19 cellular contexts compared by ENCODE assay signal in the genomic region with DNA sequence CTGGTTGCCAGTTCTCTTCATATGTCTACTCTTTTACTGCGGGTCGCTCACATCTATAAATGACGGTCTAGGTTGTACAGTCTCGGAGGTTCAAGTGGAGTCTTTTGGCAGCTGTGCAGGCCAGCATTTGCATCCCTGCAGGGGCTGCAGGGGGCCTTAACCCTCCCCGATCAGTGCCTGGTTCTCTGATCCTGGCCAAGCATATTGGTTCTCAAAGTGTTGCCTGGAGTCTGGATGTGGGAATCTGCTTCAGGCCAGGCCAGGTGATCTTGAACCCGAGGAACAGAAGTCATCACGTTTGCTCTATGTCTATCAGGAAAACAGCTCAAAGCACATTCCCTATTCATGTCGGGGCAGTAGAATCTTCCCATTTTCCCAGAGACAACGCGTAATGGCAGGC. TPM values are rescaled to one million over a fixed set of nuclear protein-coding genes. Genes with fewer than 3 reads are reported as not detected.
DNase-seq lines count a peak whose midpoint lies in the region; ATAC-seq and TF ChIP-seq lines count a peak whose summit lies in the region.
"Had no signal": no experiment of that assay in that cellular context is flagged by ENCODE, and none has a peak within 500 bp of the region (broad histone marks: within the 10 kb centered on the region; RNA-seq: fewer than 3 reads in every experiment).

No MANE protein-coding gene starts in this region.

- TF ChIP-seq POLR2A in thyroid gland (IDR thresholded peaks at IDR 0.05): no peak

- H3K4me3 Mint-ChIP-seq in central memory CD8-positive, alpha-beta T cell: no peak overlapping the region
- H3K4me3 Mint-ChIP-seq: CD8-positive, alpha-beta memory T cell had no signal

- H3K27ac ChIP-seq in SK-N-SH (ENCODE audit: low read depth in 2 of 2, low read length in 1 of 2) (peak overlapping the region in 1 of 2 experiments; percentile 85; a peak in 2 of 4 replicates), mesenchymal stem cell (ENCODE audit: low read length, poor library complexity, severe bottlenecking) (peak overlapping the region; percentile 93), thyroid gland (peak overlapping the region; percentile 72 to 83 (median 78))
- H3K27ac ChIP-seq: 22Rv1, BLaER1 had no signal

- H3K36me3 ChIP-seq in SK-N-SH (replicated peaks in 1 of 2; ENCODE audit: control insufficient read depth in 1 of 2, insufficient read depth in 2 of 2, low read length in 1 of 2): no peaks in the 10 kb centered on the region
- H3K36me3 ChIP-seq in mesenchymal stem cell (ENCODE audit: control insufficient read depth in 1 of 2, insufficient read depth in 2 of 2, low read depth in 1 of 2, low read length in 2 of 2): no peaks in the 10 kb centered on the region
- H3K36me3 ChIP-seq in thyroid gland: no peaks in the 10 kb centered on the region
- H3K36me3 ChIP-seq in BE2C: no peaks in the 10 kb centered on the region
- H3K36me3 ChIP-seq: BLaER1 had no signal

- H2BK15ac ChIP-seq in mesenchymal stem cell (ENCODE audit: low read depth, poor library complexity, severe bottlenecking): no peak overlapping the region

- no peak for ATAC-seq in SK-N-SH treated with all-trans-retinoic acid at 6 μM for 48 hours
- no peak for ATAC-seq in central memory CD8-positive, alpha-beta T cell (replicated peaks; ENCODE audit: extremely low read depth, poor library complexity, severe bottlenecking)
- ATAC-seq in HG03045 (IDR thresholded peaks at IDR 0.05; ENCODE audit: unreplicated experiment): no peak
- ATAC-seq: HepG2 had no signal

- no peaks in the 10 kb centered on the region for H3K9me2 ChIP-seq in SK-N-SH

- H2AFZ ChIP-seq in SK-N-SH (ENCODE audit: low read depth) (no peak overlapping the region), mesenchymal stem cell (ENCODE audit: low read depth, low read length) (no peak overlapping the region)

- peaks cover 0 to 19% of the 10 kb centered on the region in 2 experiments; a peak in 2 of 4 replicates for H3K4me1 ChIP-seq in SK-N-SH (ENCODE audit: control insufficient read depth in 1 of 2, insufficient read depth in 2 of 2, low read depth in 1 of 2, low read length in 1 of 2)
- H3K4me1 ChIP-seq in mesenchymal stem cell (ENCODE audit: control insufficient read depth, insufficient read depth, low read depth, low read length): peaks cover 36% of the 10 kb centered on the region
- H3K4me1 ChIP-seq in thyroid gland: peaks cover 26 to 29% of the 10 kb centered on the region in 2 donors
- no peaks in the 10 kb centered on the region for H3K4me1 ChIP-seq in BE2C

- CTCF ChIA-PET in SK-N-SH (lab: Yijun Ruan, JAX): interaction anchor here (1.0 kb wide), 2 partner anchors 29 to 116 kb away, joined by 3 read pairs; no protein-coding TSS in a partner anchor

- H3K27ac Mint-ChIP-seq in central memory CD8-positive, alpha-beta T cell (ENCODE audit: low read depth): peak overlapping the region; percentile 26
- H3K27ac Mint-ChIP-seq: CD8-positive, alpha-beta memory T cell had no signal

- H3K79me1 ChIP-seq in mesenchymal stem cell (replicated peaks; ENCODE audit: low read length, poor library complexity, severe bottlenecking): peaks cover 20% of the 10 kb centered on the region

- no peak for TF ChIP-seq RAD21 in SK-N-SH (IDR thresholded peaks at IDR 0.05; ENCODE audit: low read length)

- peak overlapping the region; percentile 47 for H4K8ac ChIP-seq in mesenchymal stem cell (ENCODE audit: low read length)

- H2BK12ac ChIP-seq in mesenchymal stem cell (ENCODE audit: low read length in 2 of 2): peak overlapping the region; percentile 37 to 84

- H3K9ac ChIP-seq in SK-N-SH (no peak overlapping the region), mesenchymal stem cell (ENCODE audit: low read length) (no peak overlapping the region)
- H3K9ac ChIP-seq: BLaER1 had no signal

- H2BK120ac ChIP-seq in mesenchymal stem cell (ENCODE audit: low read depth, low read length): peak overlapping the region; percentile 62

- H4K91ac ChIP-seq in mesenchymal stem cell (ENCODE audit: low read length): peak overlapping the region; percentile 73

- TF ChIP-seq EP300 in SK-N-SH (IDR thresholded peaks at IDR 0.05; ENCODE audit: borderline replicate concordance in 1 of 2, low read depth in 1 of 2, low read length in 1 of 2): no peak

- H3K4ac ChIP-seq in mesenchymal stem cell (ENCODE audit: low read depth in 1 of 2, low read length in 2 of 2): no peak overlapping the region

- no peak overlapping the region for H3K14ac ChIP-seq in mesenchymal stem cell (ENCODE audit: low read length in 2 of 2)

- H3K9me3 ChIP-seq in SK-N-SH (no peaks in the 10 kb centered on the region), mesenchymal stem cell (ENCODE audit: control insufficient read depth, low read length) (no peaks in the 10 kb centered on the region), thyroid gland (no peaks in the 10 kb centered on the region), BE2C (no peaks in the 10 kb centered on the region)
- H3K9me3 ChIP-seq: BLaER1 had no signal

- no peaks in the 10 kb centered on the region for H4K20me1 ChIP-seq in SK-N-SH (ENCODE audit: insufficient read depth)
- H4K20me1 ChIP-seq: BLaER1 had no signal

- H3K79me2 ChIP-seq in SK-N-SH (ENCODE audit: insufficient read depth): no peaks in the 10 kb centered on the region

- peaks cover 9% of the 10 kb centered on the region for H3K9me3 Mint-ChIP-seq in central memory CD8-positive, alpha-beta T cell

- H3K4me3 ChIP-seq in SK-N-SH (ENCODE audit: low read depth in 2 of 2, low read length in 1 of 2) (no peak overlapping the region), mesenchymal stem cell (ENCODE audit: insufficient read depth in 1 of 2, low read depth in 1 of 2, low read length in 2 of 2) (no peak overlapping the region), thyroid gland (replicated peaks in 1 of 3) (no peak overlapping the region), BE2C (ENCODE audit: low read depth, low read length) (no peak overlapping the region)
- H3K4me3 ChIP-seq: BLaER1 had no signal

- no peaks in the 10 kb centered on the region for H3K27me3 ChIP-seq in SK-N-SH (ENCODE audit: insufficient read depth)
- no peaks in the 10 kb centered on the region for H3K27me3 ChIP-seq in mesenchymal stem cell (ENCODE audit: control insufficient read depth in 1 of 2, insufficient read depth in 1 of 2, low read length in 2 of 2)
- H3K27me3 ChIP-seq in thyroid gland: no peaks in the 10 kb centered on the region
- H3K27me3 ChIP-seq in BE2C: peaks cover 10% of the 10 kb centered on the region; the same call in 1 of the 2 replicates
- H3K27me3 ChIP-seq: BLaER1 had no signal

- POLR2A ChIA-PET in SK-N-SH (lab: Yijun Ruan, JAX): interaction anchor here (0.7 kb wide), 1 partner anchor 28 kb away, joined by 3 read pairs; no protein-coding TSS in a partner anchor

- no peak for DNase-seq in SK-N-SH
- DNase-seq in central memory CD8-positive, alpha-beta T cell (ENCODE audit: low spot score in 2 of 2): no peak
- DNase-seq in mesenchymal stem cell: no peak
- DNase-seq in thyroid gland: no peak
- no peak for DNase-seq in NCI-H1417 treated with DMSO at 0.1 percent for 48 hours (lab: John Stamatoyannopoulos, UW)
- DNase-seq in BE2C: no peak
- DNase-seq: CD8-positive, alpha-beta memory T cell; DND-41; MM.1S; NCI-H1092 treated with DMSO at 0.1 percent for 48 hours; NCI-H1694; NCI-H2227 treated with DMSO at 0.1 percent for 48 hours; NCI-H524; SHP77 had no signal

- peaks cover 15% of the 10 kb centered on the region for H3F3A ChIP-seq in SK-N-SH (replicated peaks; ENCODE audit: insufficient read depth)

- H3K18ac ChIP-seq in mesenchymal stem cell (ENCODE audit: low read depth in 1 of 2, low read length in 2 of 2): peak overlapping the region in 1 of 2 experiments; percentile 66

- peaks cover 26% of the 10 kb centered on the region for H3K27me3 Mint-ChIP-seq in central memory CD8-positive, alpha-beta T cell

- H3K23ac ChIP-seq in mesenchymal stem cell (ENCODE audit: low read length in 2 of 2): no peak overlapping the region

- peak overlapping the region; percentile 83 for H2BK5ac ChIP-seq in mesenchymal stem cell (ENCODE audit: low read depth, low read length, poor library complexity, severe bottlenecking)

- H3K4me2 ChIP-seq in SK-N-SH (0 out of 2 replicates have a peak overlapping the region, but pooled peaks have one; percentile 41), mesenchymal stem cell (ENCODE audit: low read length, poor library complexity, severe bottlenecking) (no peak overlapping the region)
- H3K4me2 ChIP-seq: BLaER1 had no signal

- H3K36me3 Mint-ChIP-seq in central memory CD8-positive, alpha-beta T cell (ENCODE audit: insufficient read depth): no peaks in the 10 kb centered on the region
- H3K36me3 Mint-ChIP-seq: CD8-positive, alpha-beta memory T cell had no signal

- TF ChIP-seq CTCF in SK-N-SH (IDR thresholded peaks at IDR 0.05): no peak
- TF ChIP-seq CTCF in thyroid gland (IDR thresholded peaks at IDR 0.05): no peak
- TF ChIP-seq CTCF in BE2C (IDR thresholded peaks at IDR 0.05; ENCODE audit: low read depth, low read length): no peak

- peak overlapping the region; percentile 99 for H2AK5ac ChIP-seq in mesenchymal stem cell (ENCODE audit: low read length, severe bottlenecking)

- no peaks in the 10 kb centered on the region for H3K4me1 Mint-ChIP-seq in central memory CD8-positive, alpha-beta T cell
- H3K4me1 Mint-ChIP-seq: CD8-positive, alpha-beta memory T cell had no signal

- intact Hi-C loops in thyroid gland (cut with DNase I): no loop called here

- 79% methylated on average over 10 of the region's 10 CpGs for WGBS in SK-N-SH (ENCODE audit: low lambda C conversion rate)
- 98% methylated on average over 10 of the region's 10 CpGs for WGBS in mesenchymal stem cell
- WGBS in thyroid gland, 2 donors: 83 to 89% methylated on average over 10 of the region's 10 CpGs

TF ChIP-seq in SK-N-SH, 30 proteins besides CTCF, POLR2A, EP300 and RAD21 (continues in another document):
- TF ChIP-seq FOXJ3 (CRISPR knock-in tag; IDR thresholded peaks at IDR 0.05): no peak
- no peak for TF ChIP-seq RCOR1 (IDR thresholded peaks at IDR 0.05; ENCODE audit: low read length)
- no peak for TF ChIP-seq FOXM1 (IDR thresholded peaks at IDR 0.05; ENCODE audit: low read depth)
- no peak for TF ChIP-seq TAF1 (IDR thresholded peaks at IDR 0.05; ENCODE audit: borderline replicate concordance, low read depth, low read length)
- TF ChIP-seq MXI1 (IDR thresholded peaks at IDR 0.05; ENCODE audit: low read depth, low read length): no peak

RNA-seq across cellular contexts. Expression of a gene that starts 21.8 kb away (rescaled TPM):
- polyA plus RNA-seq in SK-N-SH (2012; rRNA removed): 0.35 and 0.36 TPM in 2 replicates
- polyA plus RNA-seq in SK-N-SH (2012; cell fraction: cytosol; rRNA removed): 0.20 and 0.21 TPM in 2 replicates
- polyA plus RNA-seq in SK-N-SH (2012; cell fraction: nucleus; rRNA removed): 0.89 and 1.0 TPM in 2 replicates
- 0.07 TPM for polyA plus RNA-seq in mesenchymal stem cell (2013, experiment 1 of 2)
- polyA plus RNA-seq in mesenchymal stem cell (2013, experiment 2 of 2): 0.07 TPM
- 1 to 10 TPM in 3 of 4 donors, under 1 TPM in 1; 0.27 to 7.4 (median 4.3) TPM for total RNA-seq in thyroid gland
- 0.06 TPM for polyA plus RNA-seq in BE2C (2012; ENCODE audit: insufficient read depth, insufficient read length, low read depth)
- total RNA-seq: CD8-positive, alpha-beta memory T cell had no signal
- polyA plus RNA-seq: CD8-positive, alpha-beta memory T cell had no signal
